In genomic region chr15:98874359-98874758, GRCh38 we compare ENCODE assay signal across 13 cellular contexts.
DNase-seq lines count a peak whose midpoint lies in the region; ATAC-seq, FAIRE-seq and TF ChIP-seq lines count a peak whose summit lies in the region.
"Had no signal": no experiment of that assay in that cellular context is flagged by ENCODE, and none has a peak within 500 bp of the region (broad histone marks: within the 10 kb centered on the region; RNA-seq: fewer than 3 reads in every experiment).

No MANE protein-coding gene starts in this region.

- BruUV-seq in mammary epithelial cell (replicated peaks; lab: Mats Ljungman, UMichigan): no TSS peak

- dilution Hi-C loops in mammary epithelial cell (cut with HindIII; ENCODE audit: low sequenced_read_pairs): no loop called here

- peaks cover 96% of the 10 kb centered on the region for H3K4me1 ChIP-seq in A549
- peaks cover 41% of the 10 kb centered on the region for H3K4me1 ChIP-seq in mammary epithelial cell (ENCODE audit: insufficient read depth, low read length)

- in situ Hi-C loops in mammary epithelial cell (cut with MboI; ENCODE audit: low sequenced_read_pairs in 2 of 2): no loop called here

- FAIRE-seq in A549 (lab: Jason Lieb, UNC): no peak

- peak overlapping the region; percentile 26 for H3K4me3 ChIP-seq in A549
- H3K4me3 ChIP-seq in HL-60 (replicated peaks; ENCODE audit: insufficient read depth, low read length): peak overlapping the region; percentile 22
- H3K4me3 ChIP-seq in mammary epithelial cell (replicated peaks in 1 of 3; ENCODE audit: insufficient read depth in 1 of 3, low read depth in 2 of 3, low read length in 3 of 3): no peak overlapping the region
- H3K4me3 ChIP-seq: psoas muscle had no signal

- H3K36me3 ChIP-seq in mammary epithelial cell (ENCODE audit: insufficient read depth, low read length): no peaks in the 10 kb centered on the region

- H3K9ac ChIP-seq in mammary epithelial cell (ENCODE audit: insufficient read depth, low read length): peak overlapping the region; percentile 68

- peak overlapping the region; percentile 79 for H3K4me2 ChIP-seq in A549
- peak overlapping the region; percentile 83 for H3K4me2 ChIP-seq in mammary epithelial cell (ENCODE audit: insufficient read depth, low read depth, low read length)

- no peak for TF ChIP-seq POLR2A in A549 (IDR thresholded peaks at IDR 0.05; ENCODE audit: low read length)

- TF ChIP-seq RAD21 in A549 (conservative IDR thresholded peaks at IDR 0.05 in 1 of 2, IDR thresholded peaks at IDR 0.05 in 1 of 2): no peak

- CTCF ChIA-PET in A549 (lab: Yijun Ruan, JAX) (interaction anchor here (1.0 to 6.6 kb wide), 10 partner anchors 8 to 202 kb away, joined by 3 to 97 read pairs (median 18); no protein-coding TSS in a partner anchor), mammary epithelial cell (lab: Charles Lee; ENCODE audit: low non-redundant PET) (interaction anchor here (0.7 kb wide), 1 partner anchor 355 kb away, joined by 4 read pairs; no protein-coding TSS in a partner anchor)

- peak overlapping the region; percentile 12 for H3K4me3 Mint-ChIP-seq in neural crest cell

- WGBS in A549 (ENCODE audit: missing lambda C conversion rate): 24% methylated on average over 7 of the region's 7 CpGs
- WGBS in mammary epithelial cell (ENCODE audit: low coverage, missing lambda C conversion rate): 55% methylated on average over 6 of the region's 7 CpGs

- H3K27ac Mint-ChIP-seq in neural crest cell (ENCODE audit: unreplicated experiment): no peak overlapping the region
- H3K27ac Mint-ChIP-seq: T-cell had no signal

- peaks cover 42% of the 10 kb centered on the region for H3K4me1 Mint-ChIP-seq in neural crest cell

- no peaks in the 10 kb centered on the region for H3K9me3 Mint-ChIP-seq in neural crest cell

- ATAC-seq in A549: peak in 1 of 2 experiments; percentile 2; a peak in 1 of 6 replicates
- no peak for ATAC-seq in GM18858 (IDR thresholded peaks at IDR 0.05; ENCODE audit: unreplicated experiment)
- ATAC-seq: T-cell had no signal

- no peaks in the 10 kb centered on the region for H4K20me1 ChIP-seq in mammary epithelial cell (ENCODE audit: insufficient read depth, low read length)

- no peak for DNase-seq in A549 (ENCODE audit: low read depth in 1 of 2, low spot score in 1 of 2)
- DNase-seq in HL-60 (ENCODE audit: low read depth in 1 of 2, low spot score in 1 of 2): no peak
- no peak for DNase-seq in mammary epithelial cell
- DNase-seq in neural crest cell (ENCODE audit: low read depth, low spot score): no peak
- DNase-seq in NCI-H187 treated with DMSO at 0.1 percent for 48 hours (lab: John Stamatoyannopoulos, UW): no peak
- no peak for DNase-seq in activated CD4-positive, CD25-positive, alpha-beta regulatory T cell treated with anti-CD3 and anti-CD28 coated beads, Interleukin-2, amount 50 U/mL, for 72 hours
- no peak for DNase-seq in nucleus accumbens (lab: John Stamatoyannopoulos, UW)
- DNase-seq: C1 segment of cervical spinal cord, GOT3, NCI-H748 treated with DMSO at 0.1 percent for 48 hours, psoas muscle had no signal

- H3K27ac ChIP-seq in A549 (peak overlapping the region; percentile 95 to 97), HL-60 (replicated peaks) (peak overlapping the region; percentile 95), mammary epithelial cell (ENCODE audit: insufficient read depth, low read depth, low read length) (peak overlapping the region; percentile 90)
- H3K27ac ChIP-seq: psoas muscle had no signal

- intact Hi-C loops in mammary epithelial cell (cut with micrococcal nuclease): loop anchor here (2.0 kb wide), 1 partner anchor 22 kb away; no protein-coding TSS in a partner anchor

- H3K27me3 ChIP-seq in HL-60 (ENCODE audit: insufficient read depth, poor library complexity, severe bottlenecking) (no peaks in the 10 kb centered on the region), mammary epithelial cell (ENCODE audit: insufficient read depth, low read length) (no peaks in the 10 kb centered on the region)

- no peak overlapping the region for H2AFZ ChIP-seq in mammary epithelial cell (ENCODE audit: low read depth, low read length)

- H3K9me3 ChIP-seq in A549 (no peaks in the 10 kb centered on the region), mammary epithelial cell (replicated peaks; ENCODE audit: insufficient read depth, low read length) (no peaks in the 10 kb centered on the region)
- H3K9me3 ChIP-seq: psoas muscle had no signal

- H3K79me2 ChIP-seq in mammary epithelial cell (ENCODE audit: insufficient read depth, low read length): peaks cover 81% of the 10 kb centered on the region

- POLR2A ChIA-PET in A549 (lab: Yijun Ruan, JAX): interaction anchor here (0.6 to 4.4 kb wide), 13 partner anchors 8 to 227 kb away, joined by 3 to 61 read pairs (median 5); no protein-coding TSS in a partner anchor

- no peaks in the 10 kb centered on the region for H3K36me3 Mint-ChIP-seq in neural crest cell (ENCODE audit: low read depth)
- H3K36me3 Mint-ChIP-seq: T-cell had no signal

- TF ChIP-seq EP300 in A549 (IDR thresholded peaks at IDR 0.05): no peak

- H3K27me3 Mint-ChIP-seq in neural crest cell (ENCODE audit: low read depth): no peaks in the 10 kb centered on the region

- no peak for TF ChIP-seq CTCF in A549 (IDR thresholded peaks at IDR 0.05)
- no peak for TF ChIP-seq CTCF in HL-60 (IDR thresholded peaks at IDR 0.05; ENCODE audit: insufficient read depth, low read length)
- no peak for TF ChIP-seq CTCF in mammary epithelial cell (conservative IDR thresholded peaks at IDR 0.05 in 1 of 2, IDR thresholded peaks at IDR 0.05 in 1 of 2; ENCODE audit: extremely low read depth in 1 of 2, insufficient read depth in 1 of 2, low read depth in 1 of 2, low read length in 2 of 2)
- no peak for TF ChIP-seq CTCF in neural crest cell (conservative IDR thresholded peaks at IDR 0.05)

TF ChIP-seq in A549, 52 proteins besides CTCF, POLR2A, EP300 and RAD21:
- TF ChIP-seq ELK1 (IDR thresholded peaks at IDR 0.05; ENCODE audit: low read depth, low read length): no peak
- TF ChIP-seq CEBPB (IDR thresholded peaks at IDR 0.05): no peak
- TF ChIP-seq PHF8 (IDR thresholded peaks at IDR 0.05; ENCODE audit: borderline replicate concordance, low read depth): no peak
- TF ChIP-seq RARB (CRISPR knock-in tag; IDR thresholded peaks at IDR 0.05): peak; percentile 93
- peak; percentile 49; the same call in 1 of the 2 replicates for TF ChIP-seq HOXA7 (CRISPR knock-in tag; IDR thresholded peaks at IDR 0.05)
- TF ChIP-seq TFCP2L1 (CRISPR knock-in tag; IDR thresholded peaks at IDR 0.05): 0 out of 2 replicates have a peak, but pooled peaks have one; percentile 49
- TF ChIP-seq HMGXB4 (CRISPR knock-in tag; IDR thresholded peaks at IDR 0.05; ENCODE audit: borderline replicate concordance): 0 out of 2 replicates have a peak, but pooled peaks have one; percentile 20
- TF ChIP-seq GATA3 (IDR thresholded peaks at IDR 0.05; ENCODE audit: borderline replicate concordance): no peak

Comparison
In these comparisons a context has a peak if more than half of its experiments do, and no peak if none do; other contexts are left out.
1. H3K4me3 ChIP-seq: peak in A549 (single experiment) and HL-60 (single experiment); none in mammary epithelial cell (0 of 3).
2. Peak in every context shown above with its lines, with median percentiles within 50 percentile points of each other: H3K27ac ChIP-seq.